28 cellular contexts compared by ENCODE assay signal in genomic region chr3:45739944-45740343, GRCh38. TPM values are rescaled to one million over a fixed set of nuclear protein-coding genes. Genes with fewer than 3 reads are reported as not detected.
DNase-seq lines count a peak whose midpoint lies in the region; ATAC-seq and TF ChIP-seq lines count a peak whose summit lies in the region.
"Had no signal": no experiment of that assay in that cellular context is flagged by ENCODE, and none has a peak within 500 bp of the region (broad histone marks: within the 10 kb centered on the region; RNA-seq: fewer than 3 reads in every experiment).

No MANE protein-coding gene starts in this region.

- H3K27me3 Mint-ChIP-seq in activated T-cell treated with anti-CD3 and anti-CD28 coated beads, Interleukin-2, amount 50 U/mL, for 72 hours (ENCODE audit: low read depth): no peaks in the 10 kb centered on the region
- no peaks in the 10 kb centered on the region for H3K27me3 Mint-ChIP-seq in IgD-negative memory B cell
- H3K27me3 Mint-ChIP-seq in endodermal cell (ENCODE audit: insufficient read depth): no peaks in the 10 kb centered on the region
- H3K27me3 Mint-ChIP-seq in neural progenitor cell (ENCODE audit: insufficient read depth, low read depth): no peaks in the 10 kb centered on the region
- H3K27me3 Mint-ChIP-seq: dendritic cell treated with granulocyte-macrophage colony-stimulating factor and Interleukin-4, amounts not matched to agents 40 ng/mL and 50 ng/mL, for 4 days had no signal

- no peak for DNase-seq in activated T-cell treated with anti-CD3 and anti-CD28 coated beads, Interleukin-2, amount 50 U/mL, for 72 hours
- no peak for DNase-seq in activated T-cell treated with anti-CD3 and anti-CD28 coated beads, Interleukin-2, amount 50 U/mL, for 1 hour
- DNase-seq in endodermal cell (no peak), neural progenitor cell (ENCODE audit: low spot score) (no peak), amygdala (lab: John Stamatoyannopoulos, UW) (no peak)
- DNase-seq in activated CD4-positive, CD25-positive, alpha-beta regulatory T cell (lab: John Stamatoyannopoulos, UW): no peak
- DNase-seq: activated CD4-positive, alpha-beta T cell treated with anti-CD3 and anti-CD28 coated beads, Interleukin-2, amount 50 U/mL, for 1 hour; anterior cingulate cortex; Caco-2; DMS79 treated with DMSO at 0.1 percent for 48 hours; left cardiac atrium; NCI-H1092 treated with DMSO at 0.1 percent for 48 hours; NCI-H2029; NCI-H226; NCI-H748 treated with DMSO at 0.1 percent for 48 hours; SK-N-SH; small intestine; stimulated activated CD4-positive, alpha-beta T cell treated with anti-CD3 and anti-CD28 coated beads, Interleukin-1b, Interleukin-23, amount 100 ng/mL, for 48 hours; T-helper 9 cell; upper lobe of right lung; WERI-Rb-1 had no signal

- H3K27ac Mint-ChIP-seq in activated T-cell treated with anti-CD3 and anti-CD28 coated beads, Interleukin-2, amount 50 U/mL, for 72 hours: peak overlapping the region; percentile 74
- H3K27ac Mint-ChIP-seq in IgD-negative memory B cell: peak overlapping the region in 2 of 3 donors; percentile 54 to 55
- peak overlapping the region; percentile 59 for H3K27ac Mint-ChIP-seq in endodermal cell
- no peak overlapping the region for H3K27ac Mint-ChIP-seq in neural progenitor cell
- H3K27ac Mint-ChIP-seq: dendritic cell treated with granulocyte-macrophage colony-stimulating factor and Interleukin-4, amounts not matched to agents 40 ng/mL and 50 ng/mL, for 4 days had no signal

- H3K9me3 ChIP-seq in endodermal cell (ENCODE audit: control insufficient read depth, low read length): no peaks in the 10 kb centered on the region
- no peaks in the 10 kb centered on the region for H3K9me3 ChIP-seq in neural progenitor cell (ENCODE audit: low read depth)
- H3K9me3 ChIP-seq: A549, Caco-2, SK-N-SH, upper lobe of right lung had no signal

- ATAC-seq in activated T-cell treated with anti-CD3 and anti-CD28 coated beads, Interleukin-2, amount 50 U/mL, for 72 hours (replicated peaks in 1 of 2): no peak
- ATAC-seq in HG03108 (IDR thresholded peaks at IDR 0.05; ENCODE audit: unreplicated experiment): no peak
- ATAC-seq: A549, HepG2, left cardiac atrium, upper lobe of right lung had no signal

- H3K36me3 Mint-ChIP-seq in activated T-cell treated with anti-CD3 and anti-CD28 coated beads, Interleukin-2, amount 50 U/mL, for 72 hours (ENCODE audit: insufficient read depth in 2 of 2): peaks cover 14 to 48% of the 10 kb centered on the region in 2 donors
- H3K36me3 Mint-ChIP-seq in IgD-negative memory B cell (peaks cover 19% of the 10 kb centered on the region), endodermal cell (ENCODE audit: low read depth) (peaks cover 90% of the 10 kb centered on the region), neural progenitor cell (peaks cover 19% of the 10 kb centered on the region)

- no peak overlapping the region for H2AFZ ChIP-seq in neural progenitor cell (replicated peaks)

- H3K9me3 Mint-ChIP-seq in activated T-cell treated with anti-CD3 and anti-CD28 coated beads, Interleukin-2, amount 50 U/mL, for 72 hours: no peaks in the 10 kb centered on the region
- H3K9me3 Mint-ChIP-seq in IgD-negative memory B cell (no peaks in the 10 kb centered on the region), endodermal cell (no peaks in the 10 kb centered on the region), neural progenitor cell (no peaks in the 10 kb centered on the region)
- H3K9me3 Mint-ChIP-seq: dendritic cell treated with granulocyte-macrophage colony-stimulating factor and Interleukin-4, amounts not matched to agents 40 ng/mL and 50 ng/mL, for 4 days had no signal

- H3K4me3 ChIP-seq in endodermal cell (ENCODE audit: low read length): no peak overlapping the region
- H3K4me3 ChIP-seq in neural progenitor cell: no peak overlapping the region
- H3K4me3 ChIP-seq: A549, upper lobe of right lung had no signal

- TF ChIP-seq CTCF in endodermal cell (conservative IDR thresholded peaks at IDR 0.05): no peak
- TF ChIP-seq CTCF in neural progenitor cell (IDR thresholded peaks at IDR 0.05): no peak

- H3K27me3 ChIP-seq in endodermal cell (ENCODE audit: control insufficient read depth, insufficient read depth, low read length, poor library complexity, severe bottlenecking) (no peaks in the 10 kb centered on the region), neural progenitor cell (no peaks in the 10 kb centered on the region)
- H3K27me3 ChIP-seq: upper lobe of right lung had no signal

- H3K9ac ChIP-seq in endodermal cell (ENCODE audit: extremely low read depth, low read length, poor library complexity, severe bottlenecking): no peak overlapping the region
- H3K9ac ChIP-seq in neural progenitor cell: no peak overlapping the region
- H3K9ac ChIP-seq: SK-N-SH had no signal

- no peaks in the 10 kb centered on the region for H3F3A ChIP-seq in neural progenitor cell (ENCODE audit: low read depth)

- H3K4me1 Mint-ChIP-seq in activated T-cell treated with anti-CD3 and anti-CD28 coated beads, Interleukin-2, amount 50 U/mL, for 72 hours (ENCODE audit: low read depth): peaks cover 20% of the 10 kb centered on the region
- H3K4me1 Mint-ChIP-seq in IgD-negative memory B cell (peaks cover 17 to 20% (median 17%) of the 10 kb centered on the region in 3 donors), endodermal cell (peaks cover 61% of the 10 kb centered on the region), neural progenitor cell (no peaks in the 10 kb centered on the region)

- H3K27ac ChIP-seq in endodermal cell (ENCODE audit: low read depth, low read length): no peak overlapping the region
- H3K27ac ChIP-seq in neural progenitor cell: peak overlapping the region; percentile 44
- H3K27ac ChIP-seq: A549, upper lobe of right lung, WERI-Rb-1 had no signal

- H3K4me1 ChIP-seq in endodermal cell (ENCODE audit: control insufficient read depth, insufficient read depth, low read length) (peaks cover 23% of the 10 kb centered on the region), neural progenitor cell (no peaks in the 10 kb centered on the region)
- H3K4me1 ChIP-seq: A549, Caco-2, upper lobe of right lung had no signal

- no peak overlapping the region for H3K4me3 Mint-ChIP-seq in activated T-cell treated with anti-CD3 and anti-CD28 coated beads, Interleukin-2, amount 50 U/mL, for 72 hours
- H3K4me3 Mint-ChIP-seq in IgD-negative memory B cell: peak overlapping the region in 1 of 4 donors; percentile 25
- H3K4me3 Mint-ChIP-seq in endodermal cell: no peak overlapping the region
- no peak overlapping the region for H3K4me3 Mint-ChIP-seq in neural progenitor cell
- H3K4me3 Mint-ChIP-seq: dendritic cell treated with granulocyte-macrophage colony-stimulating factor and Interleukin-4, amounts not matched to agents 40 ng/mL and 50 ng/mL, for 4 days had no signal

- WGBS in endodermal cell (ENCODE audit: insufficient coverage in 1 of 2, insufficient read length in 1 of 2), 2 experiments: 72 to 78% methylated on average over 2 of the region's 2 CpGs

- H3K36me3 ChIP-seq in endodermal cell (ENCODE audit: control insufficient read depth, insufficient read depth, low read length): peaks cover 99% of the 10 kb centered on the region
- H3K36me3 ChIP-seq in neural progenitor cell: peaks cover 17% of the 10 kb centered on the region

- no peak overlapping the region for H3K4me2 ChIP-seq in neural progenitor cell
- H3K4me2 ChIP-seq: A549, SK-N-SH had no signal

- H3K79me2 ChIP-seq in neural progenitor cell (ENCODE audit: low read depth): no peaks in the 10 kb centered on the region

- no peaks in the 10 kb centered on the region for H4K20me1 ChIP-seq in neural progenitor cell (ENCODE audit: low read depth)

RNA-seq across cellular contexts. Expression of gene SACM1L, which starts 50.7 kb away (rescaled TPM):
- total RNA-seq in activated T-cell treated with anti-CD3 and anti-CD28 coated beads, Interleukin-2, amount 50 U/mL, for 72 hours: 10 to 100 TPM; 77.1 to 78.4 TPM
- polyA plus RNA-seq in IgD-negative memory B cell: 14.9 TPM
- total RNA-seq in endodermal cell (100 to 1,000 TPM; 149 to 161 TPM), neural progenitor cell (ENCODE audit: low replicate concordance) (46.7 and 61.8 TPM in 2 replicates)
- polyA plus RNA-seq in endodermal cell (2013, experiment 1 of 2): 63.0 TPM
- 66.3 TPM for polyA plus RNA-seq in endodermal cell (2013, experiment 2 of 2)

RNA-seq across cellular contexts. Expression of gene SLC6A20, which starts 56.4 kb away (rescaled TPM):
- not detected for total RNA-seq in activated T-cell treated with anti-CD3 and anti-CD28 coated beads, Interleukin-2, amount 50 U/mL, for 72 hours
- 0.69 TPM for polyA plus RNA-seq in IgD-negative memory B cell
- total RNA-seq in endodermal cell (1 to 10 TPM in 1 of 2 donors, under 1 TPM in 1; 0.29 to 1.5 TPM), neural progenitor cell (ENCODE audit: low replicate concordance) (not detected in 2 replicates)
- 0.18 TPM for polyA plus RNA-seq in endodermal cell (2013, experiment 1 of 2)
- polyA plus RNA-seq in endodermal cell (2013, experiment 2 of 2): 0.46 TPM
- total RNA-seq: cardiac septum, glomerular endothelial cell, HepG2 had no signal
- polyA plus RNA-seq: A549, HepG2, SK-N-SH had no signal
